Comparison of ENCODE assay signal across 14 cellular contexts in the genomic region with DNA sequence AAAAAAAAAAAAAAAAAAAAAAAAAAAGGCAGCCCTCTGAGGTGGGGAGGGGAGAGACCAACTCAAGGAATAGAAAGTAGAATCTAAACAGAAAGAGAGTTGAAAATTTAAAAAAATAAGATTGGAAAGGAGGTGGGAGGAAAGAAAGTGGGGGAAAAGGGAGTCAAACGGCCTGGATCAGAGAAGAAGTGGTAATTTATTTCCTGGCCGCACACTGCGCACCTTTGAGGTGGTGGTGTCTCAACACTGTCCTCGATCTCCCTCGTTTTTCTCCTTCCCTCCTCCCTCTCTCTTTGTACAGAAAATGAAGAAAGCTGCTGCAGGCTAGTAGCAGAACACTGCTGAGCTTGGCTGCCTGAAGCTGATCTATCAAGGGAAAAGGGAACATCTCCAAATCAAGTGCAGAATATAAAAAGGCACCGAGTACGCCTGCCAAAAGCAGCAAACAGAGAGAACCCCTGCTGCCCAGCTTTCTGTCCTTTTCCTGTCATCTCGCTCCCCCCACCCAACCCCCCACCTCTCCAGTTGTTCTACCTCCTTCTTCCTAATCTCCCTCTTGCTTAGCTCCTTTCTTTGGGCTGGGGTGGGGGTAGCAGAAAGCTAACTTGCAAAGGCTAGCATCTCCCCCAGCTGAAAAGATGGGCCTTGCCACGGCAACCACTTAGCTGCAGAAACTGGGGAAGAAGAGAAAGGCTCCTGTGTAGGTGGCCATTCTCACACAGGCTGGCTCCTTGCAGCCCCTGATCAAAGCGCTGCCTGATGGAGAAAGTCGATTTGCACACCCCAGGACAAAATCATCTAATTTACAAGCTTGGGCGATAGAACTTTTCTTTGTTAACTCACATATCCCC. TPM values are rescaled to one million over a fixed set of nuclear protein-coding genes. Genes with fewer than 3 reads are reported as not detected.
DNase-seq lines count a peak whose midpoint lies in the region; ATAC-seq and TF ChIP-seq lines count a peak whose summit lies in the region.
"Had no signal": no experiment of that assay in that cellular context is flagged by ENCODE, and none has a peak within 500 bp of the region (broad histone marks: within the 10 kb centered on the region; RNA-seq: fewer than 3 reads in every experiment).

No MANE protein-coding gene starts in this region.

- peaks cover 74% of the 10 kb centered on the region for H4K20me1 ChIP-seq in neural progenitor cell (ENCODE audit: low read depth)

- peaks cover 21% of the 10 kb centered on the region for H3F3A ChIP-seq in neural progenitor cell (ENCODE audit: low read depth)

- H3K4me1 Mint-ChIP-seq in activated CD4-positive, alpha-beta T cell treated with anti-CD3 and anti-CD28 coated beads, Interleukin-2, amount 10 ng/mL, durations not matched to agents 7 days and 5 days, result peaks cover 25% of the 10 kb centered on the region
- H3K4me1 Mint-ChIP-seq in central memory CD8-positive, alpha-beta T cell, result no peaks in the 10 kb centered on the region
- H3K4me1 Mint-ChIP-seq in neural progenitor cell, result peaks cover 83% of the 10 kb centered on the region

- peaks cover 38% of the 10 kb centered on the region for H3K79me2 ChIP-seq in neural progenitor cell (ENCODE audit: low read depth)

- H3K9me3 ChIP-seq in HEK293 (ENCODE audit: control insufficient read depth, insufficient read depth, low read depth, low read length) (no peaks in the 10 kb centered on the region), neural progenitor cell (ENCODE audit: low read depth) (no peaks in the 10 kb centered on the region)
- H3K9me3 ChIP-seq: lower lobe of right lung had no signal

- DNase-seq in activated CD4-positive, alpha-beta T cell treated with anti-CD3 and anti-CD28 coated beads, Interleukin-2, amount 10 ng/mL, durations not matched to agents 7 days and 5 days, result no peak
- DNase-seq in activated CD4-positive, alpha-beta T cell treated with anti-CD3 and anti-CD28 coated beads for 1 hour, result no peak
- no peak for DNase-seq in central memory CD8-positive, alpha-beta T cell (ENCODE audit: low spot score in 2 of 2)
- peak; percentile 47 for DNase-seq in neural progenitor cell (ENCODE audit: low spot score)
- DNase-seq in LoVo (ENCODE audit: low spot score), result no peak
- no peak for DNase-seq in NOMO-1 treated with dmso at 0.1 percent for 144 hours (lab: John Stamatoyannopoulos, UW; ENCODE audit: unreplicated experiment)
- DNase-seq in DMS153 (lab: John Stamatoyannopoulos, UW), result no peak
- DNase-seq: lower lobe of right lung, NCI-H1105 treated with DMSO at 0.1 percent for 48 hours, NCI-H226 had no signal

- peak overlapping the region; percentile 86 for H3K27ac Mint-ChIP-seq in activated CD4-positive, alpha-beta T cell treated with anti-CD3 and anti-CD28 coated beads, Interleukin-2, amount 10 ng/mL, durations not matched to agents 7 days and 5 days
- peak overlapping the region; percentile 69 for H3K27ac Mint-ChIP-seq in central memory CD8-positive, alpha-beta T cell (ENCODE audit: low read depth)
- peak overlapping the region; percentile 92 for H3K27ac Mint-ChIP-seq in neural progenitor cell
- H3K27ac Mint-ChIP-seq: IgD-negative memory B cell; stimulated activated naive CD8-positive, alpha-beta T cell treated with anti-CD3 and anti-CD28 coated beads, Interleukin-15, Interleukin-2, amounts not matched to agents 100 ng/mL and 50 ng/mL, for 24 hours had no signal

- peaks cover 2% of the 10 kb centered on the region for H3K9me3 Mint-ChIP-seq in activated CD4-positive, alpha-beta T cell treated with anti-CD3 and anti-CD28 coated beads, Interleukin-2, amount 10 ng/mL, durations not matched to agents 7 days and 5 days
- H3K9me3 Mint-ChIP-seq in central memory CD8-positive, alpha-beta T cell, result no peaks in the 10 kb centered on the region
- no peaks in the 10 kb centered on the region for H3K9me3 Mint-ChIP-seq in neural progenitor cell
- H3K9me3 Mint-ChIP-seq: IgD-negative memory B cell; stimulated activated naive CD8-positive, alpha-beta T cell treated with anti-CD3 and anti-CD28 coated beads, Interleukin-15, Interleukin-2, amounts not matched to agents 100 ng/mL and 50 ng/mL, for 24 hours had no signal

- H3K4me2 ChIP-seq in neural progenitor cell, result peak overlapping the region; percentile 69

- no peak overlapping the region for H3K27ac ChIP-seq in HEK293 (ENCODE audit: extremely low read depth, low read depth, low read length)
- H3K27ac ChIP-seq in neural progenitor cell, result peak overlapping the region; percentile 53
- H3K27ac ChIP-seq: lower lobe of right lung, skin epidermis had no signal

- no peaks in the 10 kb centered on the region for H3K27me3 ChIP-seq in neural progenitor cell

- POLR2A ChIA-PET in activated CD4-positive, alpha-beta T cell treated with anti-CD3 and anti-CD28 coated beads, Interleukin-2, amount 10 ng/mL, durations not matched to agents 7 days and 5 days (lab: Charles Lee), result no interaction called here
- POLR2A ChIA-PET in HEK293 (lab: Yijun Ruan, JAX), result interaction anchor here (0.6 to 0.8 kb wide), 2 partner anchors 9 to 36 kb away, joined by 3 read pairs; no protein-coding TSS in a partner anchor

- peaks cover 52% of the 10 kb centered on the region for H3K36me3 Mint-ChIP-seq in activated CD4-positive, alpha-beta T cell treated with anti-CD3 and anti-CD28 coated beads, Interleukin-2, amount 10 ng/mL, durations not matched to agents 7 days and 5 days (ENCODE audit: low read depth)
- peaks cover 17% of the 10 kb centered on the region for H3K36me3 Mint-ChIP-seq in central memory CD8-positive, alpha-beta T cell (ENCODE audit: insufficient read depth)
- peaks cover 64% of the 10 kb centered on the region for H3K36me3 Mint-ChIP-seq in neural progenitor cell

- CTCF ChIA-PET in activated CD4-positive, alpha-beta T cell treated with anti-CD3 and anti-CD28 coated beads, Interleukin-2, amount 10 ng/mL, durations not matched to agents 7 days and 5 days (lab: Charles Lee), result interaction anchor here (0.6 to 1.5 kb wide), 5 partner anchors 9 to 402 kb away, joined by 3 to 4 read pairs (median 3); partner anchors contain the start of gene RGS9
- CTCF ChIA-PET in HEK293 (lab: Yijun Ruan, JAX), result interaction anchor here (0.6 to 1.2 kb wide), 3 partner anchors 20 to 625 kb away, joined by 3 to 4 read pairs (median 4); no protein-coding TSS in a partner anchor

- TF ChIP-seq CTCF in HEK293 (tag by site-specific recombination; IDR thresholded peaks at IDR 0.05) (no peak), neural progenitor cell (IDR thresholded peaks at IDR 0.05) (no peak)

- H3K36me3 ChIP-seq in HEK293 (ENCODE audit: control insufficient read depth in 2 of 2, insufficient read depth in 1 of 2, low read length in 2 of 2), result peaks cover 21 to 89% of the 10 kb centered on the region in 2 experiments
- peaks cover 7% of the 10 kb centered on the region for H3K36me3 ChIP-seq in neural progenitor cell

- H2AFZ ChIP-seq in neural progenitor cell (replicated peaks), result no peak overlapping the region

- no peak for ATAC-seq in central memory CD8-positive, alpha-beta T cell (replicated peaks; ENCODE audit: extremely low read depth, poor library complexity, severe bottlenecking)

- no peaks in the 10 kb centered on the region for H3K27me3 Mint-ChIP-seq in activated CD4-positive, alpha-beta T cell treated with anti-CD3 and anti-CD28 coated beads, Interleukin-2, amount 10 ng/mL, durations not matched to agents 7 days and 5 days
- H3K27me3 Mint-ChIP-seq in central memory CD8-positive, alpha-beta T cell, result no peaks in the 10 kb centered on the region
- H3K27me3 Mint-ChIP-seq in neural progenitor cell (ENCODE audit: insufficient read depth, low read depth), result peaks cover 8% of the 10 kb centered on the region
- H3K27me3 Mint-ChIP-seq: IgD-negative memory B cell; stimulated activated naive CD8-positive, alpha-beta T cell treated with anti-CD3 and anti-CD28 coated beads, Interleukin-15, Interleukin-2, amounts not matched to agents 100 ng/mL and 50 ng/mL, for 24 hours had no signal

- H3K4me3 ChIP-seq in HEK293 (ENCODE audit: low read depth, low read length) (no peak overlapping the region), neural progenitor cell (peak overlapping the region; percentile 22)
- H3K4me3 ChIP-seq: lower lobe of right lung, skin epidermis had no signal

- peak overlapping the region; percentile 68 for H3K4me3 Mint-ChIP-seq in activated CD4-positive, alpha-beta T cell treated with anti-CD3 and anti-CD28 coated beads, Interleukin-2, amount 10 ng/mL, durations not matched to agents 7 days and 5 days
- H3K4me3 Mint-ChIP-seq in central memory CD8-positive, alpha-beta T cell, result no peak overlapping the region
- H3K4me3 Mint-ChIP-seq in neural progenitor cell, result peak overlapping the region; percentile 60
- H3K4me3 Mint-ChIP-seq: IgD-negative memory B cell; stimulated activated naive CD8-positive, alpha-beta T cell treated with anti-CD3 and anti-CD28 coated beads, Interleukin-15, Interleukin-2, amounts not matched to agents 100 ng/mL and 50 ng/mL, for 24 hours had no signal

- no peak overlapping the region for H3K9ac ChIP-seq in neural progenitor cell

- no peaks in the 10 kb centered on the region for H3K4me1 ChIP-seq in HEK293 (ENCODE audit: control insufficient read depth, insufficient read depth, low read length)
- peaks cover 23% of the 10 kb centered on the region for H3K4me1 ChIP-seq in neural progenitor cell

TF ChIP-seq in HEK293, 187 proteins besides CTCF, POLR2A, EP300 and RAD21 (continues in another document):
- TF ChIP-seq, protein P1, sequence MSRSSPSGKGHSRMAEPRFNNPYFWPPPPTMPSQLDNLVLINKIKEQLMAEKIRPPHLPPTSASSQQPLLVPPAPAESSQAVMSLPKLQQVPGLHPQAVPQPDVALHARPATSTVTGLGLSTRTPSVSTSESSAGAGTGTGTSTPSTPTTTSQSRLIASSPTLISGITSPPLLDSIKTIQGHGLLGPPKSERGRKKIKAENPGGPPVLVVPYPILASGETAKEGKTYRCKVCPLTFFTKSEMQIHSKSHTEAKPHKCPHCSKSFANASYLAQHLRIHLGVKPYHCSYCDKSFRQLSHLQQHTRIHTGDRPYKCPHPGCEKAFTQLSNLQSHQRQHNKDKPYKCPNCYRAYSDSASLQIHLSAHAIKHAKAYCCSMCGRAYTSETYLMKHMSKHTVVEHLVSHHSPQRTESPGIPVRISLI (tag by site-specific recombination; IDR thresholded peaks at IDR 0.05), result peak; percentile 71; the same call in 1 of the 2 replicates
- no peak for TF ChIP-seq GFI1B (tag by site-specific recombination; IDR thresholded peaks at IDR 0.05)

RNA-seq across cellular contexts. Expression of gene AXIN2, which starts 22.5 kb away (rescaled TPM):
- 10 to 100 TPM; 12.7 to 13.4 TPM for total RNA-seq in activated CD4-positive, alpha-beta T cell treated with anti-CD3 and anti-CD28 coated beads, Interleukin-2, amount 10 ng/mL, durations not matched to agents 7 days and 5 days
- 21.8 and 22.0 TPM in 2 replicates for total RNA-seq in neural progenitor cell (ENCODE audit: low replicate concordance)
